ENCODE assay signal across 8 cellular contexts in genomic region chr7:152435384-152436278, GRCh38. TPM values are rescaled to one million over a fixed set of nuclear protein-coding genes. Genes with fewer than 3 reads are reported as not detected.
A peak's percentile ranks its signal among the peaks of the same experiment; 100 is the strongest.
DNase-seq lines count a peak whose midpoint lies in the region; ATAC-seq and TF ChIP-seq lines count a peak whose summit lies in the region.

TSS of gene KMT2C (minus strand) at chr7:152436003. CDS start at chr7:152435786, 217 bp downstream.

- H3K27ac ChIP-seq in neural cell (ENCODE audit: low read length) (peak within 1 kb of the TSS; percentile 92), substantia nigra (ENCODE audit: low read depth, low read length, poor library complexity, severe bottlenecking) (peak within 1 kb of the TSS; percentile 88)

- no peaks in the 10 kb centered on the region for H3K36me3 ChIP-seq in neural cell (ENCODE audit: insufficient read depth, low read length)

- H2AFZ ChIP-seq in neural cell (ENCODE audit: low read depth, low read length): peak within 1 kb of the TSS; percentile 45

- H3K9ac ChIP-seq in neural cell (ENCODE audit: low read length): peak within 1 kb of the TSS; percentile 92

- H3F3A ChIP-seq in neural cell (ENCODE audit: insufficient read depth, low read length, poor library complexity, severe bottlenecking): no peaks in the 10 kb centered on the region

- no peak for TF ChIP-seq EP300 in neural cell (conservative IDR thresholded peaks at IDR 0.05; ENCODE audit: poor library complexity, severe bottlenecking)

- no peaks in the 10 kb centered on the region for H4K20me1 ChIP-seq in neural cell (ENCODE audit: insufficient read depth)

- no peaks in the 10 kb centered on the region for H3K9me3 ChIP-seq in neural cell (ENCODE audit: low read length)

- H3K4me2 ChIP-seq in neural cell (ENCODE audit: low read length): no peak within 1 kb of the TSS

- no peaks in the 10 kb centered on the region for H3K9me2 ChIP-seq in neural cell (ENCODE audit: insufficient read depth, low read length)

- peak; percentile 9 for ATAC-seq in HG02870 (IDR thresholded peaks at IDR 0.05; ENCODE audit: unreplicated experiment)

- no peak for TF ChIP-seq RAD21 in neural cell (conservative IDR thresholded peaks at IDR 0.05)

- peak within 1 kb of the TSS; percentile 83 for H3K4me3 ChIP-seq in GM12875 (ENCODE audit: low read depth, low read length)
- peak within 1 kb of the TSS; percentile 75 for H3K4me3 ChIP-seq in fibroblast of villous mesenchyme (ENCODE audit: low read depth, low read length)
- H3K4me3 ChIP-seq in neural cell (ENCODE audit: low read length): peak within 1 kb of the TSS; percentile 72

- TF ChIP-seq CTCF in GM12875 (IDR thresholded peaks at IDR 0.05; ENCODE audit: borderline replicate concordance, insufficient read depth, low read depth, low read length): no peak
- no peak for TF ChIP-seq CTCF in fibroblast of villous mesenchyme (IDR thresholded peaks at IDR 0.05; ENCODE audit: insufficient read depth, low read depth, low read length)
- no peak for TF ChIP-seq CTCF in neural cell (IDR thresholded peaks at IDR 0.05; ENCODE audit: poor library complexity, severe bottlenecking)

- DNase-seq in OCI-M1 (lab: John Stamatoyannopoulos, UW) (peak; percentile 46), fibroblast of villous mesenchyme (ENCODE audit: low read depth) (peak; percentile 47), substantia nigra (lab: John Stamatoyannopoulos, UW) (peak in 41 of 49 donors; percentile 6 to 72 (median 35)), kidney glomerular epithelial cell (lab: John Stamatoyannopoulos, UW) (no peak)
- peak; percentile 36 for DNase-seq in activated T-helper 9 cell treated with anti-CD3 and anti-CD28 coated beads, Interleukin-2, amount 50 U/mL, for 16 hours (ENCODE audit: low read depth)

- H3K27me3 ChIP-seq in neural cell (ENCODE audit: insufficient read depth, low read depth, low read length): no peaks in the 10 kb centered on the region

- H3K79me2 ChIP-seq in neural cell (replicated peaks; ENCODE audit: insufficient read depth, low read length): peaks cover 32% of the 10 kb centered on the region

TF ChIP-seq in neural cell, 6 proteins besides CTCF, POLR2A, EP300 and RAD21:
- TF ChIP-seq EZH2 (IDR thresholded peaks at IDR 0.05; ENCODE audit: borderline replicate concordance, insufficient read depth, low read length, poor library complexity, severe bottlenecking) (no peak), POLR2AphosphoS5 (IDR thresholded peaks at IDR 0.05) (peak; percentile 85), MXI1 (conservative IDR thresholded peaks at IDR 0.05; ENCODE audit: poor library complexity, severe bottlenecking) (peak; percentile 65), TAF1 (IDR thresholded peaks at IDR 0.05; ENCODE audit: low read depth) (peak; percentile 28), SMC3 (conservative IDR thresholded peaks at IDR 0.05; ENCODE audit: poor library complexity) (no peak), REST (IDR thresholded peaks at IDR 0.05; ENCODE audit: borderline replicate concordance) (no peak)
TF ChIP-seq in neural cell: peak in this region for 3.

RNA-seq across cellular contexts. Expression of gene KMT2C, which starts in this region (rescaled TPM):
- total RNA-seq in fibroblast of villous mesenchyme: 34.8 and 39.7 TPM in 2 replicates
- polyA plus RNA-seq in neural cell: 29.8 and 32.8 TPM in 2 replicates
- polyA minus RNA-seq in neural cell: 89.1 and 131 TPM in 2 replicates
